Comparison of ENCODE assay signal across 13 cellular contexts in genomic region chr13:79402679-79403078, GRCh38. TPM values are rescaled to one million over a fixed set of nuclear protein-coding genes. Genes with fewer than 3 reads are reported as not detected.
DNase-seq lines count a peak whose midpoint lies in the region; ATAC-seq and TF ChIP-seq lines count a peak whose summit lies in the region.
"Had no signal": no experiment of that assay in that cellular context is flagged by ENCODE, and none has a peak within 500 bp of the region (broad histone marks: within the 10 kb centered on the region; RNA-seq: fewer than 3 reads in every experiment).

No MANE protein-coding gene starts in this region.

- H3K27ac Mint-ChIP-seq in HFFc6 (peak overlapping the region; percentile 61), mesothelial cell of epicardium (peak overlapping the region; percentile 49)
- H3K27ac Mint-ChIP-seq: CD4-positive, alpha-beta T cell had no signal

- H3K36me3 ChIP-seq in BE2C = peaks cover 32% of the 10 kb centered on the region
- no peaks in the 10 kb centered on the region for H3K36me3 ChIP-seq in adrenal gland (replicated peaks in 1 of 2)

- intact Hi-C loops in adrenal gland (cut with DNase I) = no loop called here

- H3K4me1 Mint-ChIP-seq in HFFc6 (ENCODE audit: low read depth) (peaks cover 33% of the 10 kb centered on the region), mesothelial cell of epicardium (peaks cover 34% of the 10 kb centered on the region)

- DNase-seq in BE2C (no peak), HFFc6 (no peak), adrenal gland (no peak), mesothelial cell of epicardium (ENCODE audit: low spot score in 2 of 2, unreplicated experiment in 2 of 2) (no peak), cortex of kidney (lab: John Stamatoyannopoulos, UW) (no peak), NCI-H2196 treated with DMSO at 0.1 percent for 48 hours (lab: John Stamatoyannopoulos, UW; ENCODE audit: unreplicated experiment) (no peak)
- DNase-seq: CD4-positive, alpha-beta T cell; Kasumi-1; NCI-H446 treated with DMSO at 0.1 percent for 48 hours; retina; T1000 had no signal

- H3K4me3 ChIP-seq in BE2C (ENCODE audit: low read depth, low read length) (peak overlapping the region; percentile 76), adrenal gland (peak overlapping the region in 1 of 4 donors; percentile 12)

- ATAC-seq in HG02678 (IDR thresholded peaks at IDR 0.05; ENCODE audit: unreplicated experiment) = no peak
- ATAC-seq in HG02970 (IDR thresholded peaks at IDR 0.05; ENCODE audit: low FRiP score, unreplicated experiment) = no peak

- no peak for TF ChIP-seq CTCF in BE2C (IDR thresholded peaks at IDR 0.05; ENCODE audit: low read depth, low read length)
- no peak for TF ChIP-seq CTCF in HFFc6 (IDR thresholded peaks at IDR 0.05)
- no peak for TF ChIP-seq CTCF in adrenal gland (IDR thresholded peaks at IDR 0.05)
- no peak for TF ChIP-seq CTCF in mesothelial cell of epicardium (IDR thresholded peaks at IDR 0.05; ENCODE audit: unreplicated experiment)

- H3K36me3 Mint-ChIP-seq in HFFc6 (ENCODE audit: low read depth) (peaks cover 30% of the 10 kb centered on the region), mesothelial cell of epicardium (peaks cover 24% of the 10 kb centered on the region)

- H3K9me3 ChIP-seq in BE2C (no peaks in the 10 kb centered on the region), adrenal gland (replicated peaks in 1 of 3) (no peaks in the 10 kb centered on the region)

- H3K9me3 Mint-ChIP-seq in HFFc6 (no peaks in the 10 kb centered on the region), mesothelial cell of epicardium (no peaks in the 10 kb centered on the region)
- H3K9me3 Mint-ChIP-seq: CD4-positive, alpha-beta T cell had no signal

- H3K27me3 Mint-ChIP-seq in HFFc6 (ENCODE audit: insufficient read depth) = peaks cover 2% of the 10 kb centered on the region; the same call in 1 of the 2 replicates
- no peaks in the 10 kb centered on the region for H3K27me3 Mint-ChIP-seq in mesothelial cell of epicardium (ENCODE audit: low read depth)
- H3K27me3 Mint-ChIP-seq: CD4-positive, alpha-beta T cell had no signal

- H3K27ac ChIP-seq in adrenal gland = peak overlapping the region; percentile 15 to 67 (median 59)

- 51 to 60% (median 57%) methylated on average over 2 of the region's 2 CpGs for whole genome bisulfite sequencing in adrenal gland, 4 donors

- peaks cover 18% of the 10 kb centered on the region for H3K4me1 ChIP-seq in BE2C
- peaks cover 54 to 81% of the 10 kb centered on the region in 2 donors for H3K4me1 ChIP-seq in adrenal gland (replicated peaks in 1 of 2)

- no peaks in the 10 kb centered on the region for H3K27me3 ChIP-seq in BE2C
- H3K27me3 ChIP-seq in adrenal gland = no peaks in the 10 kb centered on the region

- no peak for TF ChIP-seq POLR2A in adrenal gland (IDR thresholded peaks at IDR 0.05)

- H3K4me3 Mint-ChIP-seq in HFFc6 = peak overlapping the region; percentile 64; the same call in 1 of the 2 replicates
- H3K4me3 Mint-ChIP-seq in mesothelial cell of epicardium = no peak overlapping the region
- H3K4me3 Mint-ChIP-seq: CD4-positive, alpha-beta T cell had no signal

RNA-seq across cellular contexts. Expression of gene RBM26, which starts 3.4 kb away (rescaled TPM):
- polyA plus RNA-seq in BE2C (2012; ENCODE audit: insufficient read depth, insufficient read length, low read depth) = 41.6 TPM
- 10 to 100 TPM; 28.5 to 37.6 (median 33.3) TPM for total RNA-seq in HFFc6 (2021; fragmentation: NEBNext Ultra II Directional; extraction: Animal tissue kit (Norgen Biotek cat#: 25700))
- total RNA-seq in adrenal gland (10 to 100 TPM; 18.7 to 50.2 (median 38.4) TPM), mesothelial cell of epicardium (82.0 to 87.3 TPM (median 84.9 TPM) in 3 replicates)
- 10 to 100 TPM; 31.2 to 62.5 (median 54.5) TPM for polyA plus RNA-seq in adrenal gland
